ENCODE assay signal across 8 cellular contexts in genomic region chr12:54418441-54419087, GRCh38. TPM values are rescaled to one million over a fixed set of nuclear protein-coding genes. Genes with fewer than 3 reads are reported as not detected.
DNase-seq lines count a peak whose midpoint lies in the region; ATAC-seq and TF ChIP-seq lines count a peak whose summit lies in the region.

No MANE protein-coding gene starts in this region.

- TF ChIP-seq CTCF in WTC11 (IDR thresholded peaks at IDR 0.05), result no peak
- no peak for TF ChIP-seq CTCF in heart right ventricle (IDR thresholded peaks at IDR 0.05)
- no peak for TF ChIP-seq CTCF in retinal pigment epithelial cell (conservative IDR thresholded peaks at IDR 0.05; ENCODE audit: low read depth, low read length)

- CTCF ChIA-PET in WTC11 (lab: Charles Lee), result interaction anchor here (0.7 to 7.7 kb wide), 13 partner anchors 9 to 159 kb away, joined by 3 to 109 read pairs (median 7); partner anchors contain the start of gene COPZ1

- H3K27ac ChIP-seq in heart right ventricle, result peak overlapping the region; percentile 77 to 98 (median 96)

- ATAC-seq in WTC11, result peak; percentile 7
- peak; percentile 0 to 18 (median 14) for ATAC-seq in heart right ventricle
- no peak for ATAC-seq in GM19324 (IDR thresholded peaks at IDR 0.05; ENCODE audit: low FRiP score, unreplicated experiment)

- peak overlapping the region; percentile 84 for H3K4me3 Mint-ChIP-seq in WTC11

- no peaks in the 10 kb centered on the region for H3K36me3 Mint-ChIP-seq in WTC11

- DNase-seq in WTC11 (ENCODE audit: low spot score) (peak; percentile 42), heart right ventricle (no peak), retinal pigment epithelial cell (ENCODE audit: low read depth) (no peak), NCI-H2081 (lab: John Stamatoyannopoulos, UW) (no peak), NCI-H1417 (lab: John Stamatoyannopoulos, UW) (no peak), posterior cingulate gyrus (no peak)

- H3K4me1 ChIP-seq in heart right ventricle, result peaks cover 23 to 83% (median 66%) of the 10 kb centered on the region in 9 donors

- H3K9me3 Mint-ChIP-seq in WTC11, result no peaks in the 10 kb centered on the region

- H3K27ac Mint-ChIP-seq in WTC11, result no peak overlapping the region

- no peaks in the 10 kb centered on the region for H3K9me3 ChIP-seq in heart right ventricle

- intact Hi-C loops in heart right ventricle (cut with DNase I) (loop anchor here in 2 of 10 donors (2.0 kb wide), 1 partner anchor 14 kb away; no protein-coding TSS in a partner anchor), posterior cingulate gyrus (cut with DNase I) (no loop called here)

- peaks cover 60% of the 10 kb centered on the region for H3K27me3 Mint-ChIP-seq in WTC11 (ENCODE audit: low read depth)

- peaks cover 34% of the 10 kb centered on the region for H3K4me1 Mint-ChIP-seq in WTC11

- POLR2A ChIA-PET in WTC11 (lab: Charles Lee), result interaction anchor here (0.7 to 1.5 kb wide), 5 partner anchors 13 to 160 kb away, joined by 3 to 5 read pairs (median 3); no protein-coding TSS in a partner anchor

- H3K36me3 ChIP-seq in heart right ventricle, result peaks cover 0 to 12% (median 0%) of the 10 kb centered on the region in 9 donors

- 1% methylated on average over 34 to 35 of the region's 35 CpGs for WGBS in heart right ventricle, 2 donors

- no peaks in the 10 kb centered on the region for H3K27me3 ChIP-seq in heart right ventricle

- H3K4me3 ChIP-seq in GM08714 (ENCODE audit: low read length), result peak overlapping the region; percentile 70
- H3K4me3 ChIP-seq in heart right ventricle, result peak overlapping the region; percentile 44 to 97 (median 94)
- H3K4me3 ChIP-seq in retinal pigment epithelial cell (ENCODE audit: low read length), result peak overlapping the region; percentile 62

TF ChIP-seq in WTC11, 78 proteins besides CTCF, POLR2A, EP300 and RAD21:
- TF ChIP-seq NR1H2 (CRISPR knock-in tag; IDR thresholded peaks at IDR 0.05), result no peak
- TF ChIP-seq AFF4 (CRISPR knock-in tag; IDR thresholded peaks at IDR 0.05; ENCODE audit: borderline replicate concordance), result no peak
- no peak for TF ChIP-seq RORB (CRISPR knock-in tag; IDR thresholded peaks at IDR 0.05)
- no peak for TF ChIP-seq E2F5 (CRISPR knock-in tag; IDR thresholded peaks at IDR 0.05)
- no peak for TF ChIP-seq ZNF138 (CRISPR knock-in tag; conservative IDR thresholded peaks at IDR 0.05)
- TF ChIP-seq FOXJ3 (CRISPR knock-in tag; IDR thresholded peaks at IDR 0.05; ENCODE audit: borderline replicate concordance), result no peak

RNA-seq across cellular contexts. Expression of gene ITGA5, which starts 0.5 kb away (rescaled TPM):
- 19.3 to 21.9 TPM (median 20.8 TPM) in 3 replicates for total RNA-seq in WTC11 (2021)
- total RNA-seq in heart right ventricle, result 10 to 100 TPM; 35.7 to 86.1 (median 48.8) TPM
- 100 to 1,000 TPM in 1 of 2 donors, 10 to 100 TPM in 1; 31.9 to 154 TPM for polyA plus RNA-seq in heart right ventricle

RNA-seq across cellular contexts. Expression of gene ZNF385A, which starts 34.0 kb away (rescaled TPM):
- total RNA-seq in WTC11 (2021), result 18.4 to 23.5 TPM (median 22.2 TPM) in 3 replicates
- total RNA-seq in heart right ventricle, result 10 to 100 TPM in 2 of 10 donors, 1 to 10 TPM in 8; 3.8 to 19.1 (median 4.8) TPM
- 10 to 100 TPM in 1 of 2 donors, 1 to 10 TPM in 1; 8.1 to 10.5 TPM for polyA plus RNA-seq in heart right ventricle

RNA-seq across cellular contexts. Expression of gene GPR84, which starts 54.3 kb away (rescaled TPM):
- total RNA-seq in WTC11 (2021) (0.13 TPM in 1 of 3 replicates, not detected in the others), heart right ventricle (1 to 10 TPM in 1 of 10 donors, under 1 TPM in 3, not detected in 6; 0.15 to 2.9 (median 0.25) TPM)
- polyA plus RNA-seq in heart right ventricle, result under 1 TPM in 1 of 2 donors, not detected in 1; 0.45 TPM

RNA-seq across cellular contexts. Expression of gene GTSF1, which starts 54.8 kb away (rescaled TPM):
- total RNA-seq in WTC11 (2021) (0.55 to 0.99 TPM (median 0.74 TPM) in 3 replicates), heart right ventricle (under 1 TPM in 2 of 10 donors, not detected in 8; 0.38 to 0.65 TPM)
- under 1 TPM in 1 of 2 donors, not detected in 1; 0.07 TPM for polyA plus RNA-seq in heart right ventricle
